ENCODE assay signal across 19 cellular contexts in genomic region chr7:141325275-141325674, GRCh38.
"Had no signal": no experiment of that assay in that cellular context is flagged by ENCODE, and none has a peak within 500 bp of the region (broad histone marks: within the 10 kb centered on the region; RNA-seq: fewer than 3 reads in every experiment).

No MANE protein-coding gene starts in this region.

- H3K4me1 ChIP-seq: foreskin keratinocyte, left lung, lower lobe of right lung had no signal

- H3K4me3 ChIP-seq: coronary artery, dorsolateral prefrontal cortex, esophagus muscularis mucosa, gastroesophageal sphincter, heart right ventricle, left lung, lower lobe of right lung, mucosa of descending colon had no signal

- DNase-seq: dermis blood vessel endothelial cell; dorsolateral prefrontal cortex; effector CD4-positive, alpha-beta T cell; effector memory CD4-positive, alpha-beta T cell; foreskin keratinocyte; head of caudate nucleus; heart right ventricle; hippocampal formation; left cardiac atrium; left lung; left ventricle myocardium superior; lower lobe of right lung; mesenchymal stem cell; mucosa of descending colon; naive B cell had no signal

- H3K27me3 ChIP-seq: dorsolateral prefrontal cortex, esophagus muscularis mucosa, foreskin keratinocyte, gastroesophageal sphincter, heart right ventricle, left lung had no signal

- H3K36me3 ChIP-seq: esophagus muscularis mucosa, gastroesophageal sphincter, heart right ventricle, left lung, lower lobe of right lung had no signal

- H3K4me1 Mint-ChIP-seq: mesothelial cell of epicardium, naive B cell had no signal

- H3K27ac Mint-ChIP-seq: mesothelial cell of epicardium, naive B cell had no signal

- H3K36me3 Mint-ChIP-seq: mesothelial cell of epicardium, naive B cell had no signal

- H3K4me3 Mint-ChIP-seq: mesothelial cell of epicardium, naive B cell had no signal

- H3K27ac ChIP-seq: coronary artery, esophagus muscularis mucosa, foreskin keratinocyte, gastroesophageal sphincter, heart right ventricle, left lung, lower lobe of right lung had no signal

- ATAC-seq: foreskin keratinocyte, gastroesophageal sphincter, heart right ventricle, left cardiac atrium, left lung, left ventricle myocardium superior, lower lobe of right lung, mucosa of descending colon had no signal

- H3K9me3 Mint-ChIP-seq: mesothelial cell of epicardium had no signal

- H3K9me3 ChIP-seq: esophagus muscularis mucosa, heart right ventricle, lower lobe of right lung, mucosa of descending colon had no signal
